ENCODE assay signal across 14 cellular contexts in genomic region chr5:125558466-125558865, GRCh38.
"Had no signal": no experiment of that assay in that cellular context is flagged by ENCODE, and none has a peak within 500 bp of the region (broad histone marks: within the 10 kb centered on the region; RNA-seq: fewer than 3 reads in every experiment).

No MANE protein-coding gene starts in this region.

- H3K9me3 ChIP-seq: left ventricle myocardium inferior, psoas muscle, right lobe of liver, upper lobe of left lung had no signal

- H3K27me3 ChIP-seq: right lobe of liver, upper lobe of left lung had no signal

- H3K4me1 ChIP-seq: left ventricle myocardium inferior, psoas muscle, right lobe of liver, upper lobe of left lung had no signal

- ATAC-seq: activated CD4-positive, alpha-beta T cell treated with anti-CD3 and anti-CD28 coated beads for 36 hours; activated CD8-positive, alpha-beta T cell treated with anti-CD3 and anti-CD28 coated beads for 36 hours; psoas muscle; right lobe of liver; stimulated activated naive CD8-positive, alpha-beta T cell treated with anti-CD3 and anti-CD28 coated beads, Interleukin-15, amount 100 ng/mL, for 72 hours; T-helper 17 cell had no signal

- H3K4me3 ChIP-seq: left ventricle myocardium inferior, psoas muscle, right lobe of liver, upper lobe of left lung had no signal

- H3K27ac ChIP-seq: left ventricle myocardium inferior, psoas muscle, right lobe of liver, upper lobe of left lung, WERI-Rb-1 had no signal

- H3K36me3 ChIP-seq: left ventricle myocardium inferior, right lobe of liver, upper lobe of left lung, WERI-Rb-1 had no signal

- DNase-seq: activated CD4-positive, alpha-beta T cell treated with anti-CD3 and anti-CD28 coated beads for 36 hours; activated CD8-positive, alpha-beta T cell treated with anti-CD3 and anti-CD28 coated beads for 36 hours; activated effector memory CD4-positive, alpha-beta T cell treated with anti-CD3 and anti-CD28 coated beads, Interleukin-2, amount 50 U/mL, for 16 hours; activated T-cell treated with anti-CD3 and anti-CD28 coated beads, Interleukin-2, amount 50 U/mL, for 48 hours; hypothalamus; left ventricle myocardium inferior; nephron progenitor cell; psoas muscle; right lobe of liver; stimulated activated CD4-positive, alpha-beta T cell treated with anti-CD3 and anti-CD28 coated beads, Interleukin-1b, Interleukin-23, amount 100 ng/mL, for 48 hours; stimulated activated naive CD8-positive, alpha-beta T cell treated with anti-CD3 and anti-CD28 coated beads, Interleukin-15, amount 100 ng/mL, for 72 hours; T-helper 17 cell; upper lobe of left lung; WERI-Rb-1 had no signal
